Comparison of ENCODE assay signal across 12 cellular contexts in genomic region chr11:46291441-46292143, GRCh38. TPM values are rescaled to one million over a fixed set of nuclear protein-coding genes. Genes with fewer than 3 reads are reported as not detected.
A peak's percentile ranks its signal among the peaks of the same experiment; 100 is the strongest.
DNase-seq lines count a peak whose midpoint lies in the region; ATAC-seq and TF ChIP-seq lines count a peak whose summit lies in the region.
"Had no signal": no experiment of that assay in that cellular context is flagged by ENCODE, and none has a peak within 500 bp of the region (broad histone marks: within the 10 kb centered on the region; RNA-seq: fewer than 3 reads in every experiment).

No MANE protein-coding gene starts in this region.

- no peak overlapping the region for H3K4me3 ChIP-seq in HEK293 (ENCODE audit: low read depth, low read length)
- H3K4me3 ChIP-seq in astrocyte of the spinal cord (ENCODE audit: low read depth, low read length) = no peak overlapping the region
- no peak overlapping the region for H3K4me3 ChIP-seq in subcutaneous abdominal adipose tissue (ENCODE audit: low read depth in 1 of 5, low read length in 5 of 5)
- H3K4me3 ChIP-seq in colonic mucosa = no peak overlapping the region

- H3K27me3 ChIP-seq in subcutaneous abdominal adipose tissue (ENCODE audit: control insufficient read depth in 5 of 5, insufficient read depth in 4 of 5, low read length in 5 of 5) = no peaks in the 10 kb centered on the region
- H3K27me3 ChIP-seq in colonic mucosa = no peaks in the 10 kb centered on the region

- H3K9ac ChIP-seq in subcutaneous abdominal adipose tissue (ENCODE audit: low read length in 5 of 5) = no peak overlapping the region
- H3K9ac ChIP-seq in colonic mucosa (ENCODE audit: low read depth in 2 of 2, low read length in 2 of 2) = no peak overlapping the region

- CTCF ChIA-PET in HEK293 (lab: Yijun Ruan, JAX) = interaction anchor here (0.6 to 1.5 kb wide), 4 partner anchors 14 to 327 kb away, joined by 4 to 7 read pairs (median 6); partner anchors contain the start of gene CREB3L1

- intact Hi-C loops in colonic mucosa (cut with DNase I) = no loop called here

- TF ChIP-seq CTCF in HEK293 (tag by site-specific recombination; IDR thresholded peaks at IDR 0.05) (no peak), astrocyte of the spinal cord (IDR thresholded peaks at IDR 0.05; ENCODE audit: low read depth, low read length) (peak; percentile 10), colonic mucosa (IDR thresholded peaks at IDR 0.05) (no peak)

- no peak for ATAC-seq in HG02870 (IDR thresholded peaks at IDR 0.05; ENCODE audit: unreplicated experiment)

- H3K36me3 ChIP-seq in HEK293 (ENCODE audit: control insufficient read depth in 2 of 2, insufficient read depth in 1 of 2, low read length in 2 of 2) (no peaks in the 10 kb centered on the region), subcutaneous abdominal adipose tissue (ENCODE audit: control insufficient read depth in 5 of 5, insufficient read depth in 5 of 5, low read length in 5 of 5) (no peaks in the 10 kb centered on the region), colonic mucosa (no peaks in the 10 kb centered on the region)

- H3K9me3 ChIP-seq in HEK293 (ENCODE audit: control insufficient read depth, insufficient read depth, low read depth, low read length) (no peaks in the 10 kb centered on the region), subcutaneous abdominal adipose tissue (ENCODE audit: control insufficient read depth in 5 of 5, low read length in 5 of 5) (no peaks in the 10 kb centered on the region), colonic mucosa (no peaks in the 10 kb centered on the region)

- peaks cover 8% of the 10 kb centered on the region; the same call in 1 of the 2 replicates for H3K4me1 ChIP-seq in HEK293 (ENCODE audit: control insufficient read depth, insufficient read depth, low read length)
- H3K4me1 ChIP-seq in subcutaneous abdominal adipose tissue (ENCODE audit: control insufficient read depth in 5 of 5, insufficient read depth in 5 of 5, low read length in 5 of 5) = peaks cover 1 to 52% (median 49%) of the 10 kb centered on the region in 5 donors
- H3K4me1 ChIP-seq in colonic mucosa = no peaks in the 10 kb centered on the region

- DNase-seq in astrocyte of the spinal cord (ENCODE audit: low read depth, low spot score) (peak; percentile 79), kidney tubule cell (ENCODE audit: low spot score) (peak; percentile 42), NCI-H1436 treated with DMSO at 0.1 percent for 48 hours (lab: John Stamatoyannopoulos, UW) (no peak), colonic mucosa (no peak), cortex of kidney (lab: John Stamatoyannopoulos, UW) (no peak)
- DNase-seq: DND-41, hippocampal formation, KG1, NCI-H446 treated with DMSO at 0.1 percent for 48 hours had no signal

- POLR2A ChIA-PET in HEK293 (lab: Yijun Ruan, JAX) = interaction anchor here (1.1 kb wide), 1 partner anchor 48 kb away, joined by 6 read pairs; no protein-coding TSS in a partner anchor

- in situ Hi-C loops in astrocyte of the spinal cord (cut with HindIII; ENCODE audit: low sequenced_read_pairs) = no loop called here

- H3K27ac ChIP-seq in HEK293 (ENCODE audit: extremely low read depth, low read depth, low read length) (no peak overlapping the region), subcutaneous abdominal adipose tissue (ENCODE audit: low read depth, low read length) (peak overlapping the region; percentile 37), colonic mucosa (no peak overlapping the region)

TF ChIP-seq in HEK293, 187 proteins besides CTCF, POLR2A, EP300 and RAD21:
- no peak for TF ChIP-seq REST (tag by site-specific recombination; IDR thresholded peaks at IDR 0.05)
- 0 out of 2 replicates have a peak, but pooled peaks have one; percentile 6 for TF ChIP-seq GLIS1 (tag by site-specific recombination; IDR thresholded peaks at IDR 0.05)
- TF ChIP-seq ZNF114 (tag by site-specific recombination; IDR thresholded peaks at IDR 0.05) = no peak

RNA-seq across cellular contexts. Expression of gene CREB3L1, which starts 14.1 kb away (rescaled TPM):
- total RNA-seq in colonic mucosa = 100 to 1,000 TPM; 143 to 150 TPM

RNA-seq across cellular contexts. Expression of gene DGKZ, which starts 55.7 kb away (rescaled TPM):
- 10 to 100 TPM; 42.7 to 83.8 TPM for total RNA-seq in colonic mucosa

Comparison
In these comparisons a context has a peak if more than half of its experiments do, and no peak if none do; other contexts are left out.
1. DNase-seq: peak in astrocyte of the spinal cord (single experiment) and kidney tubule cell (single experiment); none in NCI-H1436 treated with DMSO at 0.1 percent for 48 hours (single experiment), colonic mucosa (single experiment) and cortex of kidney (single experiment).